1 cellular context compared by ENCODE assay signal in genomic region chr3:170180952-170181876, GRCh38.
TF ChIP-seq lines count a peak whose summit lies in the region.

PHC3 (minus strand) TSS chr3:170181733; CDS start chr3:170181715, 18 bp downstream.

TF ChIP-seq in HepG2, 621 proteins besides CTCF, POLR2A, EP300 and RAD21 (continued from another document and continues in another):
- TF ChIP-seq HINFP (CRISPR knock-in tag; IDR thresholded peaks at IDR 0.05; ENCODE audit: low read depth), result peak; percentile 23; the same call in 1 of the 2 replicates
- TF ChIP-seq RFX5 (IDR thresholded peaks at IDR 0.05; ENCODE audit: low read depth, low read length), result 0 out of 2 replicates have a peak, but pooled peaks have one; percentile 34
- peak; percentile 54 for TF ChIP-seq GATAD1 (CRISPR knock-in tag; IDR thresholded peaks at IDR 0.05)
- no peak for TF ChIP-seq ZC3H4 (CRISPR knock-in tag; IDR thresholded peaks at IDR 0.05; ENCODE audit: borderline replicate concordance)
- peak; percentile 26 for TF ChIP-seq SPEN (CRISPR knock-in tag; IDR thresholded peaks at IDR 0.05; ENCODE audit: low read depth)
- no peak for TF ChIP-seq ZXDC (CRISPR knock-in tag; IDR thresholded peaks at IDR 0.05)
- no peak for TF ChIP-seq ZNF224 (CRISPR knock-in tag; IDR thresholded peaks at IDR 0.05)
- TF ChIP-seq CHCHD3 (CRISPR knock-in tag; IDR thresholded peaks at IDR 0.05), result no peak
- TF ChIP-seq ZNF235 (CRISPR knock-in tag; IDR thresholded peaks at IDR 0.05; ENCODE audit: borderline replicate concordance), result no peak
- TF ChIP-seq PRDM4 (CRISPR knock-in tag; IDR thresholded peaks at IDR 0.05; ENCODE audit: borderline replicate concordance), result no peak
- TF ChIP-seq ZNF619 (CRISPR knock-in tag; IDR thresholded peaks at IDR 0.05), result 0 out of 2 replicates have a peak, but pooled peaks have one; percentile 66
- no peak for TF ChIP-seq GTF2F1 (IDR thresholded peaks at IDR 0.05; ENCODE audit: low read length)
- no peak for TF ChIP-seq ARID2 (CRISPR knock-in tag; IDR thresholded peaks at IDR 0.05; ENCODE audit: borderline replicate concordance)
- no peak for TF ChIP-seq MZF1 (CRISPR knock-in tag; IDR thresholded peaks at IDR 0.05; ENCODE audit: borderline replicate concordance)
- peak; percentile 52 for TF ChIP-seq ZNF317 (CRISPR knock-in tag; IDR thresholded peaks at IDR 0.05)
- peak; percentile 91 for TF ChIP-seq RAD51 (IDR thresholded peaks at IDR 0.05; ENCODE audit: borderline replicate concordance)
- no peak for TF ChIP-seq ZNF674 (CRISPR knock-in tag; IDR thresholded peaks at IDR 0.05; ENCODE audit: low read depth)
- peak; percentile 71 for TF ChIP-seq KDM2A (CRISPR knock-in tag; IDR thresholded peaks at IDR 0.05; ENCODE audit: borderline replicate concordance, low read depth)
- TF ChIP-seq ZBTB10 (CRISPR knock-in tag; IDR thresholded peaks at IDR 0.05; ENCODE audit: borderline replicate concordance), result no peak
- TF ChIP-seq FOXK1 (CRISPR knock-in tag; IDR thresholded peaks at IDR 0.05; ENCODE audit: borderline replicate concordance, low read depth), result peak; percentile 11; the same call in 1 of the 2 replicates
- TF ChIP-seq ZNF318 (CRISPR knock-in tag; IDR thresholded peaks at IDR 0.05), result no peak
- TF ChIP-seq HMGXB3 (CRISPR knock-in tag; IDR thresholded peaks at IDR 0.05; ENCODE audit: borderline replicate concordance), result no peak
- no peak for TF ChIP-seq ZNF710 (CRISPR knock-in tag; IDR thresholded peaks at IDR 0.05; ENCODE audit: borderline replicate concordance)
- no peak for TF ChIP-seq CC2D1A (CRISPR knock-in tag; IDR thresholded peaks at IDR 0.05)
- no peak for TF ChIP-seq BATF2 (CRISPR knock-in tag; IDR thresholded peaks at IDR 0.05)
- no peak for TF ChIP-seq ERF (CRISPR knock-in tag; IDR thresholded peaks at IDR 0.05)
